ENCODE assay signal across 26 cellular contexts in genomic region chr2:189854956-189855355, GRCh38.
DNase-seq lines count a peak whose midpoint lies in the region; ATAC-seq and TF ChIP-seq lines count a peak whose summit lies in the region.
"Had no signal": no experiment of that assay in that cellular context is flagged by ENCODE, and none has a peak within 500 bp of the region (broad histone marks: within the 10 kb centered on the region; RNA-seq: fewer than 3 reads in every experiment).

No MANE protein-coding gene starts in this region.

- H3K4me1 ChIP-seq in adipocyte (ENCODE audit: control insufficient read depth, insufficient read depth, low read length): peaks cover 3% of the 10 kb centered on the region
- H3K4me1 ChIP-seq: ascending aorta, BLaER1, parathyroid adenoma, SJSA1, tibial artery had no signal

- no peak overlapping the region for H3K4me3 ChIP-seq in adipocyte (ENCODE audit: low read length)
- H3K4me3 ChIP-seq in fibroblast of mammary gland (ENCODE audit: control insufficient read depth, low read depth, low read length): no peak overlapping the region
- H3K4me3 ChIP-seq: ascending aorta, BLaER1, dorsolateral prefrontal cortex, GM23338, SJSA1, smooth muscle cell, tibial artery had no signal

- TF ChIP-seq CTCF in fibroblast of mammary gland (conservative IDR thresholded peaks at IDR 0.05; ENCODE audit: control insufficient read depth, insufficient read depth, low read depth, low read length): no peak

- no peaks in the 10 kb centered on the region for H3K9me3 ChIP-seq in adipocyte (ENCODE audit: control insufficient read depth, low read length)
- H3K9me3 ChIP-seq: ascending aorta, BLaER1, SJSA1, tibial artery had no signal

- no peak for ATAC-seq in activated naive CD8-positive, alpha-beta T cell treated with anti-CD3 and anti-CD28 coated beads, Interleukin-2, amount 50 U/mL, for 24 hours
- no peak for ATAC-seq in HG02970 (IDR thresholded peaks at IDR 0.05; ENCODE audit: low FRiP score, unreplicated experiment)
- ATAC-seq in stimulated activated effector memory CD8-positive, alpha-beta T cell treated with anti-CD3 and anti-CD28 coated beads, Interleukin-12 subunit alpha, Interleukin-12 subunit beta, amount 100 ng/mL, for 72 hours: no peak
- ATAC-seq: GM23338 had no signal

- no peaks in the 10 kb centered on the region for H3K27me3 Mint-ChIP-seq in activated naive CD8-positive, alpha-beta T cell treated with anti-CD3 and anti-CD28 coated beads, Interleukin-2, amount 50 U/mL, for 24 hours
- H3K27me3 Mint-ChIP-seq in activated naive CD8-positive, alpha-beta T cell treated with anti-CD3 and anti-CD28 coated beads for 36 hours: no peaks in the 10 kb centered on the region
- H3K27me3 Mint-ChIP-seq: activated B cell treated with CpG ODN at 0.5 μM for 24 hours; activated naive CD4-positive, alpha-beta T cell treated with anti-CD3 and anti-CD28 coated beads, Interleukin-2, amount 50 U/mL, for 24 hours had no signal

- DNase-seq in activated naive CD8-positive, alpha-beta T cell treated with anti-CD3 and anti-CD28 coated beads, Interleukin-2, amount 50 U/mL, for 24 hours: no peak
- DNase-seq in activated naive CD8-positive, alpha-beta T cell treated with anti-CD3 and anti-CD28 coated beads for 36 hours: no peak
- DNase-seq in adipocyte (ENCODE audit: low read depth) (peak; percentile 42), fibroblast of mammary gland (ENCODE audit: low read depth) (peak; percentile 46), AG08396 (ENCODE audit: low spot score) (no peak), DMS153 treated with DMSO at 0.1 percent for 48 hours (lab: John Stamatoyannopoulos, UW; ENCODE audit: unreplicated experiment) (no peak)
- no peak for DNase-seq in stimulated activated effector memory CD8-positive, alpha-beta T cell treated with anti-CD3 and anti-CD28 coated beads, Interleukin-12 subunit alpha, Interleukin-12 subunit beta, amount 100 ng/mL, for 72 hours (ENCODE audit: low spot score in 2 of 2)
- DNase-seq: activated B cell treated with CpG ODN at 0.5 μM for 24 hours; caudate nucleus; DMS79 treated with DMSO at 0.1 percent for 48 hours; dorsolateral prefrontal cortex; NCI-H1417 treated with DMSO at 0.1 percent for 48 hours; NCI-H2107; NCI-H748 treated with DMSO at 0.1 percent for 48 hours; stimulated activated CD4-positive, alpha-beta T cell treated with anti-CD3 and anti-CD28 coated beads, Interleukin-1b, Interleukin-23, amount 100 ng/mL, for 48 hours; T-helper 1 cell; tibial artery had no signal

- H3K9ac ChIP-seq in adipocyte (ENCODE audit: low read length): no peak overlapping the region
- H3K9ac ChIP-seq: BLaER1, parathyroid adenoma had no signal

- H3K27ac Mint-ChIP-seq in activated naive CD8-positive, alpha-beta T cell treated with anti-CD3 and anti-CD28 coated beads, Interleukin-2, amount 50 U/mL, for 24 hours: peak overlapping the region; percentile 72
- H3K27ac Mint-ChIP-seq in activated naive CD8-positive, alpha-beta T cell treated with anti-CD3 and anti-CD28 coated beads for 36 hours: no peak overlapping the region
- H3K27ac Mint-ChIP-seq in stimulated activated effector memory CD8-positive, alpha-beta T cell treated with anti-CD3 and anti-CD28 coated beads, Interleukin-12 subunit alpha, Interleukin-12 subunit beta, amount 100 ng/mL, for 72 hours: no peak overlapping the region
- H3K27ac Mint-ChIP-seq: activated B cell treated with CpG ODN at 0.5 μM for 24 hours; activated T-helper 2 cell treated with anti-CD3 and anti-CD28 coated beads, Interferon-gamma antibody, Interleukin-2, Interleukin-4, amounts not matched to agents 10 μg/mL and 5 μg/mL and 100 μg/mL, durations not matched to agents 14 hours and 24 hours and 36 hours; GM23338 had no signal

- H3K36me3 ChIP-seq in adipocyte (ENCODE audit: control insufficient read depth, insufficient read depth, low read length, severe bottlenecking): peaks cover 10% of the 10 kb centered on the region

- H3K4me3 Mint-ChIP-seq in activated naive CD8-positive, alpha-beta T cell treated with anti-CD3 and anti-CD28 coated beads, Interleukin-2, amount 50 U/mL, for 24 hours: no peak overlapping the region
- no peak overlapping the region for H3K4me3 Mint-ChIP-seq in activated naive CD8-positive, alpha-beta T cell treated with anti-CD3 and anti-CD28 coated beads for 36 hours
- H3K4me3 Mint-ChIP-seq in stimulated activated effector memory CD8-positive, alpha-beta T cell treated with anti-CD3 and anti-CD28 coated beads, Interleukin-12 subunit alpha, Interleukin-12 subunit beta, amount 100 ng/mL, for 72 hours: no peak overlapping the region
- H3K4me3 Mint-ChIP-seq: activated B cell treated with CpG ODN at 0.5 μM for 24 hours; activated naive CD4-positive, alpha-beta T cell treated with anti-CD3 and anti-CD28 coated beads, Interleukin-2, amount 50 U/mL, for 24 hours; GM23338 had no signal

- no peaks in the 10 kb centered on the region for H3K27me3 ChIP-seq in adipocyte (replicated peaks; ENCODE audit: control insufficient read depth, insufficient read depth, low read length)
- H3K27me3 ChIP-seq: ascending aorta, BLaER1, dorsolateral prefrontal cortex, SJSA1, tibial artery had no signal

- H3K36me3 Mint-ChIP-seq in activated naive CD8-positive, alpha-beta T cell treated with anti-CD3 and anti-CD28 coated beads, Interleukin-2, amount 50 U/mL, for 24 hours (ENCODE audit: low read depth): peaks cover 46% of the 10 kb centered on the region
- H3K36me3 Mint-ChIP-seq in activated naive CD8-positive, alpha-beta T cell treated with anti-CD3 and anti-CD28 coated beads for 36 hours: peaks cover 31% of the 10 kb centered on the region
- peaks cover 49% of the 10 kb centered on the region for H3K36me3 Mint-ChIP-seq in stimulated activated effector memory CD8-positive, alpha-beta T cell treated with anti-CD3 and anti-CD28 coated beads, Interleukin-12 subunit alpha, Interleukin-12 subunit beta, amount 100 ng/mL, for 72 hours

- H3K4me1 Mint-ChIP-seq in activated naive CD8-positive, alpha-beta T cell treated with anti-CD3 and anti-CD28 coated beads, Interleukin-2, amount 50 U/mL, for 24 hours: peaks cover 10% of the 10 kb centered on the region
- peaks cover 5% of the 10 kb centered on the region for H3K4me1 Mint-ChIP-seq in activated naive CD8-positive, alpha-beta T cell treated with anti-CD3 and anti-CD28 coated beads for 36 hours
- H3K4me1 Mint-ChIP-seq in stimulated activated effector memory CD8-positive, alpha-beta T cell treated with anti-CD3 and anti-CD28 coated beads, Interleukin-12 subunit alpha, Interleukin-12 subunit beta, amount 100 ng/mL, for 72 hours: no peaks in the 10 kb centered on the region
- H3K4me1 Mint-ChIP-seq: activated B cell treated with CpG ODN at 0.5 μM for 24 hours; activated naive CD4-positive, alpha-beta T cell treated with anti-CD3 and anti-CD28 coated beads, Interleukin-2, amount 50 U/mL, for 24 hours had no signal

- no peaks in the 10 kb centered on the region for H3K9me3 Mint-ChIP-seq in activated naive CD8-positive, alpha-beta T cell treated with anti-CD3 and anti-CD28 coated beads, Interleukin-2, amount 50 U/mL, for 24 hours
- H3K9me3 Mint-ChIP-seq in activated naive CD8-positive, alpha-beta T cell treated with anti-CD3 and anti-CD28 coated beads for 36 hours: no peaks in the 10 kb centered on the region
- H3K9me3 Mint-ChIP-seq in stimulated activated effector memory CD8-positive, alpha-beta T cell treated with anti-CD3 and anti-CD28 coated beads, Interleukin-12 subunit alpha, Interleukin-12 subunit beta, amount 100 ng/mL, for 72 hours: no peaks in the 10 kb centered on the region
- H3K9me3 Mint-ChIP-seq: activated B cell treated with CpG ODN at 0.5 μM for 24 hours; activated naive CD4-positive, alpha-beta T cell treated with anti-CD3 and anti-CD28 coated beads, Interleukin-2, amount 50 U/mL, for 24 hours; activated T-helper 2 cell treated with anti-CD3 and anti-CD28 coated beads, Interferon-gamma antibody, Interleukin-2, Interleukin-4, amounts not matched to agents 10 μg/mL and 5 μg/mL and 100 μg/mL, durations not matched to agents 14 hours and 24 hours and 36 hours; GM23338 had no signal

Comparison
In these comparisons a context has a peak if more than half of its experiments do, and no peak if none do; other contexts are left out.
1. DNase-seq: peak in adipocyte (single experiment) and fibroblast of mammary gland (single experiment); none in activated naive CD8-positive, alpha-beta T cell treated with anti-CD3 and anti-CD28 coated beads, Interleukin-2, amount 50 U/mL, for 24 hours (single experiment), activated naive CD8-positive, alpha-beta T cell treated with anti-CD3 and anti-CD28 coated beads for 36 hours (single experiment), AG08396 (single experiment), DMS153 treated with DMSO at 0.1 percent for 48 hours (single experiment) and stimulated activated effector memory CD8-positive, alpha-beta T cell treated with anti-CD3 and anti-CD28 coated beads, Interleukin-12 subunit alpha, Interleukin-12 subunit beta, amount 100 ng/mL, for 72 hours (0 of 2).